ENCODE assay signal across 9 cellular contexts in genomic region chr1:207873055-207873890, GRCh38. TPM values are rescaled to one million over a fixed set of nuclear protein-coding genes. Genes with fewer than 3 reads are reported as not detected.
DNase-seq lines count a peak whose midpoint lies in the region; ATAC-seq and TF ChIP-seq lines count a peak whose summit lies in the region.
"Had no signal": no experiment of that assay in that cellular context is flagged by ENCODE, and none has a peak within 500 bp of the region (broad histone marks: within the 10 kb centered on the region; RNA-seq: fewer than 3 reads in every experiment).

No MANE protein-coding gene starts in this region.

- peak; percentile 75 for ATAC-seq in activated T-helper 17 cell treated with anti-CD3 and anti-CD28 coated beads, Interleukin-2, amount 50 U/mL, for 72 hours (replicated peaks)
- peak; percentile 19 to 55 (median 43) for ATAC-seq in natural killer cell
- no peak for ATAC-seq in GM19324 (IDR thresholded peaks at IDR 0.05; ENCODE audit: low FRiP score, unreplicated experiment)
- ATAC-seq in GM19397 (IDR thresholded peaks at IDR 0.05; ENCODE audit: unreplicated experiment) = no peak

- H3K4me1 Mint-ChIP-seq in activated T-helper 17 cell treated with anti-CD3 and anti-CD28 coated beads, Interleukin-2, amount 50 U/mL, for 72 hours = peaks cover 53% of the 10 kb centered on the region
- peaks cover 45 to 48% of the 10 kb centered on the region in 2 donors for H3K4me1 Mint-ChIP-seq in natural killer cell

- TF ChIP-seq CTCF in GM12865 (IDR thresholded peaks at IDR 0.05; ENCODE audit: insufficient read depth, low read depth, low read length, missing control alignments) = no peak
- TF ChIP-seq CTCF in natural killer cell (IDR thresholded peaks at IDR 0.05) = no peak
- TF ChIP-seq CTCF in colonic mucosa (IDR thresholded peaks at IDR 0.05) = no peak

- H3K27ac Mint-ChIP-seq in activated T-helper 17 cell treated with anti-CD3 and anti-CD28 coated beads, Interleukin-2, amount 50 U/mL, for 72 hours = peak overlapping the region; percentile 84
- H3K27ac Mint-ChIP-seq in natural killer cell = peak overlapping the region; percentile 80 to 86

- no peak overlapping the region for H3K9ac ChIP-seq in colonic mucosa (ENCODE audit: low read depth in 2 of 2, low read length in 2 of 2)

- peaks cover 4% of the 10 kb centered on the region for H3K4me1 ChIP-seq in colonic mucosa

- H3K4me3 Mint-ChIP-seq in activated T-helper 17 cell treated with anti-CD3 and anti-CD28 coated beads, Interleukin-2, amount 50 U/mL, for 72 hours = peak overlapping the region; percentile 75
- H3K4me3 Mint-ChIP-seq in natural killer cell = peak overlapping the region; percentile 74

- no peaks in the 10 kb centered on the region for H3K27me3 ChIP-seq in colonic mucosa

- H3K9me3 ChIP-seq in colonic mucosa = no peaks in the 10 kb centered on the region

- intact Hi-C loops in natural killer cell (cut with micrococcal nuclease) (no loop called here), colonic mucosa (cut with DNase I) (no loop called here)

- H3K36me3 ChIP-seq in colonic mucosa = no peaks in the 10 kb centered on the region

- H3K27me3 Mint-ChIP-seq in activated T-helper 17 cell treated with anti-CD3 and anti-CD28 coated beads, Interleukin-2, amount 50 U/mL, for 72 hours = no peaks in the 10 kb centered on the region
- H3K27me3 Mint-ChIP-seq in natural killer cell (ENCODE audit: low read depth in 2 of 2) = peaks cover 0 to 3% of the 10 kb centered on the region in 2 donors

- H3K27ac ChIP-seq in colonic mucosa = no peak overlapping the region

- DNase-seq in GM12865 (ENCODE audit: low read depth) = peak; percentile 28
- peak; percentile 86 for DNase-seq in MV-4-11 (lab: John Stamatoyannopoulos, UW)
- no peak for DNase-seq in natural killer cell
- no peak for DNase-seq in colonic mucosa
- no peak for DNase-seq in NCI-H524 (lab: John Stamatoyannopoulos, UW)
- DNase-seq: effector CD4-positive, alpha-beta T cell had no signal

- H3K36me3 Mint-ChIP-seq in activated T-helper 17 cell treated with anti-CD3 and anti-CD28 coated beads, Interleukin-2, amount 50 U/mL, for 72 hours (ENCODE audit: low read depth) = peaks cover 11% of the 10 kb centered on the region
- no peaks in the 10 kb centered on the region for H3K36me3 Mint-ChIP-seq in natural killer cell

- H3K4me3 ChIP-seq in GM12865 (ENCODE audit: low read depth, low read length) (no peak overlapping the region), colonic mucosa (no peak overlapping the region)

- no peaks in the 10 kb centered on the region for H3K9me3 Mint-ChIP-seq in activated T-helper 17 cell treated with anti-CD3 and anti-CD28 coated beads, Interleukin-2, amount 50 U/mL, for 72 hours
- no peaks in the 10 kb centered on the region for H3K9me3 Mint-ChIP-seq in natural killer cell

RNA-seq across cellular contexts. Expression of gene CD34, which starts 37.7 kb away (rescaled TPM):
- total RNA-seq in activated T-helper 17 cell treated with anti-CD3 and anti-CD28 coated beads, Interleukin-2, amount 50 U/mL, for 72 hours = under 1 TPM; 0.06 to 0.24 TPM
- under 1 TPM in 2 of 3 donors, not detected in 1; 0.14 to 0.30 TPM for total RNA-seq in natural killer cell
- 1 to 10 TPM; 3.1 to 8.4 TPM for total RNA-seq in colonic mucosa

Comparison
In these comparisons a context has a peak if more than half of its experiments do, and no peak if none do; other contexts are left out.
1. DNase-seq: peak in GM12865 (single experiment) and MV-4-11 (single experiment); none in natural killer cell (single experiment), colonic mucosa (single experiment) and NCI-H524 (0 of 2).
2. ATAC-seq: peak in activated T-helper 17 cell treated with anti-CD3 and anti-CD28 coated beads, Interleukin-2, amount 50 U/mL, for 72 hours (single experiment) and natural killer cell (3 of 3); none in GM19324 (single experiment) and GM19397 (single experiment).